ENCODE assay signal across 8 cellular contexts in the genomic region with DNA sequence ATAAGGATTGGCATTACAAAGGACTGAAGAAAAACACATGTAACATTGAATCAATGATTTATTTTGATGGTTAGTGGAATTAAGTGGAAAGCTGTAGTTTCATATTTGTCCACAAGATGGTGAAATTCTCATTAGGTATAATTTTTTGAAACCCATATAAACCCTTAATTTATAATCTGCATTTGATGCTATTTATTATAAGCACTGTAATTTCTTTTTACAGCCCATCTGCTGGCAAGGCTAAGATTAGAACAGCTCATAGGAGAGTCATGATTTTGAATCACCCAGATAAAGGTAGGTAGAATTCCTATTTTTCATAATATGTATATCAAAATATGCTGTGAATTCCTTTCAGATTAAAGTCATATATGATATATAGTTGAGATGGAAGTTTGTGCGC.
DNase-seq lines count a peak whose midpoint lies in the region; ATAC-seq and TF ChIP-seq lines count a peak whose summit lies in the region.

No MANE protein-coding gene starts in this region.

- peak; percentile 76 for TF ChIP-seq CTCF in activated CD8-positive, alpha-beta T cell treated with anti-CD3 and anti-CD28 coated beads for 36 hours (IDR thresholded peaks at IDR 0.05)
- TF ChIP-seq CTCF in esophagus squamous epithelium (IDR thresholded peaks at IDR 0.05) (peak; percentile 37 to 81 (median 63)), smooth muscle cell (IDR thresholded peaks at IDR 0.05; ENCODE audit: borderline replicate concordance, insufficient read depth, poor library complexity, severe bottlenecking) (peak; percentile 73)

- no peaks in the 10 kb centered on the region for H3F3A ChIP-seq in smooth muscle cell (ENCODE audit: low read depth)

- H2AFZ ChIP-seq in smooth muscle cell (ENCODE audit: low read depth): no peak overlapping the region

- H3K36me3 Mint-ChIP-seq in activated CD8-positive, alpha-beta T cell treated with anti-CD3 and anti-CD28 coated beads for 36 hours (ENCODE audit: low read depth): peaks cover 21% of the 10 kb centered on the region
- H3K36me3 Mint-ChIP-seq in activated CD8-positive, alpha-beta T cell treated with anti-CD3 and anti-CD28 coated beads, Interleukin-2, amount 10 ng/mL, durations not matched to agents 7 days and 5 days (ENCODE audit: low read depth): peaks cover 30% of the 10 kb centered on the region

- no peaks in the 10 kb centered on the region for H4K20me1 ChIP-seq in smooth muscle cell (ENCODE audit: low read depth)

- no peak for TF ChIP-seq POLR2A in esophagus squamous epithelium (IDR thresholded peaks at IDR 0.05)

- no peak for ATAC-seq in activated CD8-positive, alpha-beta T cell treated with anti-CD3 and anti-CD28 coated beads for 36 hours
- ATAC-seq in activated CD8-positive, alpha-beta T cell treated with anti-CD3 and anti-CD28 coated beads, Interleukin-2, amount 10 ng/mL, durations not matched to agents 7 days and 5 days: no peak
- ATAC-seq in GM21515 (IDR thresholded peaks at IDR 0.05; ENCODE audit: unreplicated experiment): no peak
- no peak for ATAC-seq in GM19328 (IDR thresholded peaks at IDR 0.05; ENCODE audit: unreplicated experiment)

- 85 to 91% methylated on average over 1 of the region's 1 CpG for WGBS in esophagus squamous epithelium, 2 donors
- 82% methylated on average over 1 of the region's 1 CpG for WGBS in smooth muscle cell (ENCODE audit: low lambda C conversion rate)

- no peak overlapping the region for H3K4me2 ChIP-seq in smooth muscle cell

- peaks cover 0 to under 1% (median 0%) of the 10 kb centered on the region in 3 donors for H3K36me3 ChIP-seq in esophagus squamous epithelium
- peaks cover 4% of the 10 kb centered on the region for H3K36me3 ChIP-seq in smooth muscle cell (ENCODE audit: low read depth)

- H3K27ac Mint-ChIP-seq in activated CD8-positive, alpha-beta T cell treated with anti-CD3 and anti-CD28 coated beads for 36 hours: no peak overlapping the region
- no peak overlapping the region for H3K27ac Mint-ChIP-seq in activated CD8-positive, alpha-beta T cell treated with anti-CD3 and anti-CD28 coated beads, Interleukin-2, amount 10 ng/mL, durations not matched to agents 7 days and 5 days

- H3K9me3 ChIP-seq in esophagus squamous epithelium: no peaks in the 10 kb centered on the region
- H3K9me3 ChIP-seq in smooth muscle cell (replicated peaks; ENCODE audit: low read depth): no peaks in the 10 kb centered on the region

- H3K4me3 Mint-ChIP-seq in activated CD8-positive, alpha-beta T cell treated with anti-CD3 and anti-CD28 coated beads for 36 hours: no peak overlapping the region
- no peak overlapping the region for H3K4me3 Mint-ChIP-seq in activated CD8-positive, alpha-beta T cell treated with anti-CD3 and anti-CD28 coated beads, Interleukin-2, amount 10 ng/mL, durations not matched to agents 7 days and 5 days

- POLR2A ChIA-PET in activated CD8-positive, alpha-beta T cell treated with anti-CD3 and anti-CD28 coated beads for 36 hours (lab: Charles Lee): no interaction called here
- POLR2A ChIA-PET in activated CD8-positive, alpha-beta T cell treated with anti-CD3 and anti-CD28 coated beads, Interleukin-2, amount 10 ng/mL, durations not matched to agents 7 days and 5 days (lab: Charles Lee): interaction anchor here (1.1 kb wide), 1 partner anchor 94 kb away, joined by 3 read pairs; a partner anchor contains a TSS

- CTCF ChIA-PET in activated CD8-positive, alpha-beta T cell treated with anti-CD3 and anti-CD28 coated beads for 36 hours (lab: Charles Lee): interaction anchor here (0.7 to 3.2 kb wide), 8 partner anchors 9 to 719 kb away, joined by 3 to 19 read pairs (median 3); no protein-coding TSS in a partner anchor
- CTCF ChIA-PET in activated CD8-positive, alpha-beta T cell treated with anti-CD3 and anti-CD28 coated beads, Interleukin-2, amount 10 ng/mL, durations not matched to agents 7 days and 5 days (lab: Charles Lee): interaction anchor here (0.9 to 3.6 kb wide), 9 partner anchors 9 to 116 kb away, joined by 3 to 18 read pairs (median 5); no protein-coding TSS in a partner anchor

- no peak for DNase-seq in activated CD8-positive, alpha-beta T cell treated with anti-CD3 and anti-CD28 coated beads for 36 hours
- DNase-seq in activated CD8-positive, alpha-beta T cell treated with anti-CD3 and anti-CD28 coated beads, Interleukin-2, amount 10 ng/mL, durations not matched to agents 7 days and 5 days: no peak
- peak; percentile 81 for DNase-seq in NCI-H82 (lab: John Stamatoyannopoulos, UW)
- no peak for DNase-seq in esophagus squamous epithelium (lab: John Stamatoyannopoulos, UW)
- no peak for DNase-seq in smooth muscle cell (lab: John Stamatoyannopoulos, UW; ENCODE audit: unreplicated experiment)
- DNase-seq in mucosa of gallbladder (ENCODE audit: low spot score): no peak

- H3K27me3 ChIP-seq in esophagus squamous epithelium (no peaks in the 10 kb centered on the region), smooth muscle cell (ENCODE audit: low read depth) (no peaks in the 10 kb centered on the region)

- H3K4me3 ChIP-seq in esophagus squamous epithelium (no peak overlapping the region), smooth muscle cell (no peak overlapping the region)

- H3K4me1 ChIP-seq in esophagus squamous epithelium (peaks cover 0 to 13% (median 0%) of the 10 kb centered on the region in 3 donors), smooth muscle cell (ENCODE audit: low read depth) (no peaks in the 10 kb centered on the region)

- intact Hi-C loops in activated CD8-positive, alpha-beta T cell treated with anti-CD3 and anti-CD28 coated beads for 36 hours (cut with micrococcal nuclease): loop anchor here (10.0 kb wide), 1 partner anchor 719 kb away; no protein-coding TSS in a partner anchor
- intact Hi-C loops in esophagus squamous epithelium (cut with DNase I): loop anchor here (5.0 kb wide), 1 partner anchor 727 kb away; no protein-coding TSS in a partner anchor

- peaks cover 14% of the 10 kb centered on the region for H3K4me1 Mint-ChIP-seq in activated CD8-positive, alpha-beta T cell treated with anti-CD3 and anti-CD28 coated beads for 36 hours (ENCODE audit: low read depth)
- peaks cover 10% of the 10 kb centered on the region for H3K4me1 Mint-ChIP-seq in activated CD8-positive, alpha-beta T cell treated with anti-CD3 and anti-CD28 coated beads, Interleukin-2, amount 10 ng/mL, durations not matched to agents 7 days and 5 days (ENCODE audit: low read depth)

- H3K27me3 Mint-ChIP-seq in activated CD8-positive, alpha-beta T cell treated with anti-CD3 and anti-CD28 coated beads for 36 hours: no peaks in the 10 kb centered on the region
- no peaks in the 10 kb centered on the region for H3K27me3 Mint-ChIP-seq in activated CD8-positive, alpha-beta T cell treated with anti-CD3 and anti-CD28 coated beads, Interleukin-2, amount 10 ng/mL, durations not matched to agents 7 days and 5 days (ENCODE audit: low read depth)

- peaks cover 3% of the 10 kb centered on the region for H3K9me3 Mint-ChIP-seq in activated CD8-positive, alpha-beta T cell treated with anti-CD3 and anti-CD28 coated beads for 36 hours
- peaks cover 4% of the 10 kb centered on the region for H3K9me3 Mint-ChIP-seq in activated CD8-positive, alpha-beta T cell treated with anti-CD3 and anti-CD28 coated beads, Interleukin-2, amount 10 ng/mL, durations not matched to agents 7 days and 5 days (ENCODE audit: insufficient read depth)

- H3K9ac ChIP-seq in smooth muscle cell (ENCODE audit: low read depth): no peak overlapping the region

- H3K27ac ChIP-seq in esophagus squamous epithelium (no peak overlapping the region), smooth muscle cell (ENCODE audit: low read depth) (no peak overlapping the region)

- peaks cover 2% of the 10 kb centered on the region for H3K79me2 ChIP-seq in smooth muscle cell (ENCODE audit: low read depth)
